ENCODE assay signal across 20 cellular contexts in genomic region chr2:96601382-96602292, GRCh38. TPM values are rescaled to one million over a fixed set of nuclear protein-coding genes. Genes with fewer than 3 reads are reported as not detected.
DNase-seq lines count a peak whose midpoint lies in the region; ATAC-seq and TF ChIP-seq lines count a peak whose summit lies in the region.
"Had no signal": no experiment of that assay in that cellular context is flagged by ENCODE, and none has a peak within 500 bp of the region (broad histone marks: within the 10 kb centered on the region; RNA-seq: fewer than 3 reads in every experiment).

No MANE protein-coding gene starts in this region.

- no peaks in the 10 kb centered on the region for H3K9me2 ChIP-seq in hepatocyte (replicated peaks; ENCODE audit: insufficient read depth)

- no peak overlapping the region for H3K4me2 ChIP-seq in hepatocyte

- no peaks in the 10 kb centered on the region for H3K79me2 ChIP-seq in hepatocyte

- H3K27ac ChIP-seq in VCaP, result peak overlapping the region; percentile 76
- peak overlapping the region; percentile 69 for H3K27ac ChIP-seq in hepatocyte
- H3K27ac ChIP-seq: epithelial cell of prostate, tibial nerve had no signal

- H4K20me1 ChIP-seq in hepatocyte (ENCODE audit: insufficient read depth, poor library complexity, severe bottlenecking), result no peaks in the 10 kb centered on the region

- H3K27ac Mint-ChIP-seq in activated T-cell treated with anti-CD3 and anti-CD28 coated beads, Interleukin-2, amount 50 U/mL, for 24 hours, result peak overlapping the region; percentile 86
- peak overlapping the region; percentile 53 to 88 for H3K27ac Mint-ChIP-seq in stimulated activated naive CD8-positive, alpha-beta T cell treated with anti-CD3 and anti-CD28 coated beads, Interleukin-15, amount 100 ng/mL, for 72 hours

- H3K9me3 ChIP-seq in hepatocyte (ENCODE audit: low read depth), result no peaks in the 10 kb centered on the region
- H3K9me3 ChIP-seq: tibial nerve had no signal

- peaks cover 94% of the 10 kb centered on the region for H3K36me3 Mint-ChIP-seq in activated T-cell treated with anti-CD3 and anti-CD28 coated beads, Interleukin-2, amount 50 U/mL, for 24 hours (ENCODE audit: low read depth)

- H3K4me3 ChIP-seq in hepatocyte, result no peak overlapping the region
- H3K4me3 ChIP-seq: tibial nerve had no signal

- no peak overlapping the region for H3K4me3 Mint-ChIP-seq in activated T-cell treated with anti-CD3 and anti-CD28 coated beads, Interleukin-2, amount 50 U/mL, for 24 hours
- H3K4me3 Mint-ChIP-seq in stimulated activated naive CD8-positive, alpha-beta T cell treated with anti-CD3 and anti-CD28 coated beads, Interleukin-15, amount 100 ng/mL, for 72 hours, result peak overlapping the region in 1 of 2 donors; percentile 28
- H3K4me3 Mint-ChIP-seq: neural crest cell had no signal

- WGBS in hepatocyte (ENCODE audit: low lambda C conversion rate, missing lambda C conversion rate), result 90% methylated on average over 8 of the region's 8 CpGs

- H3K4me1 ChIP-seq in hepatocyte (ENCODE audit: insufficient read depth), result no peaks in the 10 kb centered on the region

- ATAC-seq in stimulated activated naive CD8-positive, alpha-beta T cell treated with anti-CD3 and anti-CD28 coated beads, Interleukin-15, amount 100 ng/mL, for 72 hours, result peak; percentile 92
- ATAC-seq in GM18505 (IDR thresholded peaks at IDR 0.05; ENCODE audit: unreplicated experiment), result no peak
- no peak for ATAC-seq in HG03159 (IDR thresholded peaks at IDR 0.05; ENCODE audit: unreplicated experiment)

- no peaks in the 10 kb centered on the region for H3K9me3 Mint-ChIP-seq in activated T-cell treated with anti-CD3 and anti-CD28 coated beads, Interleukin-2, amount 50 U/mL, for 24 hours
- no peaks in the 10 kb centered on the region for H3K9me3 Mint-ChIP-seq in stimulated activated naive CD8-positive, alpha-beta T cell treated with anti-CD3 and anti-CD28 coated beads, Interleukin-15, amount 100 ng/mL, for 72 hours
- H3K9me3 Mint-ChIP-seq: neural crest cell had no signal

- no peak for TF ChIP-seq CTCF in VCaP (conservative IDR thresholded peaks at IDR 0.05)
- TF ChIP-seq CTCF in hepatocyte (IDR thresholded peaks at IDR 0.05; ENCODE audit: poor library complexity), result no peak

- H3K4me1 Mint-ChIP-seq in activated T-cell treated with anti-CD3 and anti-CD28 coated beads, Interleukin-2, amount 50 U/mL, for 24 hours (ENCODE audit: low read depth), result peaks cover 18% of the 10 kb centered on the region
- H3K4me1 Mint-ChIP-seq in stimulated activated naive CD8-positive, alpha-beta T cell treated with anti-CD3 and anti-CD28 coated beads, Interleukin-15, amount 100 ng/mL, for 72 hours, result peaks cover 17% of the 10 kb centered on the region

- no peaks in the 10 kb centered on the region for H3K27me3 Mint-ChIP-seq in activated T-cell treated with anti-CD3 and anti-CD28 coated beads, Interleukin-2, amount 50 U/mL, for 24 hours
- H3K27me3 Mint-ChIP-seq in stimulated activated naive CD8-positive, alpha-beta T cell treated with anti-CD3 and anti-CD28 coated beads, Interleukin-15, amount 100 ng/mL, for 72 hours, result no peaks in the 10 kb centered on the region

- no peak overlapping the region for H2AFZ ChIP-seq in hepatocyte

- H3K27me3 ChIP-seq in hepatocyte, result no peaks in the 10 kb centered on the region
- H3K27me3 ChIP-seq: tibial nerve had no signal

- H3K36me3 ChIP-seq in hepatocyte (replicated peaks; ENCODE audit: insufficient read depth, low read depth), result no peaks in the 10 kb centered on the region

- DNase-seq in activated T-cell treated with anti-CD3 and anti-CD28 coated beads, Interleukin-2, amount 50 U/mL, for 24 hours, result no peak
- no peak for DNase-seq in activated T-cell treated with anti-CD3 and anti-CD28 coated beads for 4 hours
- DNase-seq in hepatocyte (ENCODE audit: low spot score), result peak; percentile 49
- no peak for DNase-seq in stimulated activated naive CD8-positive, alpha-beta T cell treated with anti-CD3 and anti-CD28 coated beads, Interleukin-15, amount 100 ng/mL, for 72 hours
- no peak for DNase-seq in NCI-H345 treated with DMSO at 0.1 percent for 48 hours (lab: John Stamatoyannopoulos, UW; ENCODE audit: unreplicated experiment)
- DNase-seq: ACHN; activated effector memory CD4-positive, alpha-beta T cell treated with anti-CD3 and anti-CD28 coated beads, Interleukin-2, amount 50 U/mL, for 16 hours; DMS153; head of caudate nucleus; KBM-7; left cardiac atrium; NCI-H146; NCI-H748 treated with DMSO at 0.1 percent for 48 hours; SHP77 treated with DMSO at 0.1 percent for 48 hours had no signal

- no peak for TF ChIP-seq POLR2A in GM18505 (IDR thresholded peaks at IDR 0.05; ENCODE audit: borderline replicate concordance, extremely low read depth, insufficient read depth, insufficient read length)

RNA-seq across cellular contexts. Expression of gene KANSL3, which starts 36.5 kb away (rescaled TPM):
- 26.7 and 27.7 TPM in 2 replicates for total RNA-seq in hepatocyte
- polyA plus RNA-seq in hepatocyte, result 18.4 and 20.4 TPM in 2 replicates

RNA-seq across cellular contexts. Expression of gene FER1L5, which starts 40.9 kb away (rescaled TPM):
- total RNA-seq in hepatocyte, result 0.10 and 0.28 TPM in 2 replicates
- polyA plus RNA-seq in hepatocyte, result 0.21 and 0.33 TPM in 2 replicates
